13 cellular contexts compared by ENCODE assay signal in the genomic region with DNA sequence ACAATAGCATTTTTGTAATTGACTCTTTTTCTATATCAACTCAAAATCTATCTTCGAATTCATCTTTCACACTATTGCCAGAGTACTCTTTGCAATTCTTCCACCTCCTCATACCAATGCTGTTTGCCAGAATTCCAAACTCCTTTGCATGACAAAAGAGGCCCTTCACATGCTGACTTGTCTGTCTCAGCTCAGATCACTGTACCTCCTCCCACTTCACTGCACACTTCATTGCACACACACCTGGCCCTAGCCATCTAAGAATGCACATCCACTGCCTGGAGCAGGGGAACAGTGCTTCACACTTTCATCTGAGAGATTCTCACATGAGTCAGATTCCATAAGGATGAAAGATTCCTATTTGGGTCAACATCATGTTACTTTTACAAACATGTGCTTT. TPM values are rescaled to one million over a fixed set of nuclear protein-coding genes. Genes with fewer than 3 reads are reported as not detected.
DNase-seq lines count a peak whose midpoint lies in the region; ATAC-seq and TF ChIP-seq lines count a peak whose summit lies in the region.
"Had no signal": no experiment of that assay in that cellular context is flagged by ENCODE, and none has a peak within 500 bp of the region (broad histone marks: within the 10 kb centered on the region; RNA-seq: fewer than 3 reads in every experiment).

No MANE protein-coding gene starts in this region.

- no peak overlapping the region for H4K91ac ChIP-seq in IMR-90 (ENCODE audit: insufficient read depth, low read depth, low read length)

- no peak overlapping the region for H3K14ac ChIP-seq in IMR-90 (replicated peaks; ENCODE audit: low read depth, low read length)

- TF ChIP-seq CTCF in IMR-90 (conservative IDR thresholded peaks at IDR 0.05; ENCODE audit: low read depth, low read length) = no peak
- no peak for TF ChIP-seq CTCF in esophagus muscularis mucosa (IDR thresholded peaks at IDR 0.05)

- H3K79me1 ChIP-seq in IMR-90 (ENCODE audit: low read depth in 1 of 2, low read length in 2 of 2) = no peaks in the 10 kb centered on the region

- TF ChIP-seq POLR2A in IMR-90 (IDR thresholded peaks at IDR 0.05; ENCODE audit: low read depth, low read length) (no peak), esophagus muscularis mucosa (IDR thresholded peaks at IDR 0.05; ENCODE audit: low read depth) (no peak)

- H3K9me1 ChIP-seq in IMR-90 (ENCODE audit: insufficient read depth, low read length) = 0 out of 2 replicates have a peak, but pooled peaks cover 3% of the 10 kb centered on the region

- POLR2A ChIA-PET in IMR-90 (lab: Charles Lee; ENCODE audit: unreplicated experiment) = no interaction called here

- no peak overlapping the region for H3K9ac ChIP-seq in IMR-90 (ENCODE audit: low read depth, low read length)

- in situ Hi-C loops in IMR-90 (cut with MboI; ENCODE audit: low sequenced_read_pairs) = no loop called here
- in situ Hi-C loops in KBM-7 (cut with MboI; ENCODE audit: low pct_unique_long_range_greater_than_20kb, low sequenced_read_pairs) = no loop called here

- no peak overlapping the region for H2BK15ac ChIP-seq in IMR-90 (ENCODE audit: low read depth, low read length)

- no peak overlapping the region for H4K8ac ChIP-seq in IMR-90 (ENCODE audit: low read depth in 2 of 2, low read length in 2 of 2)

- no peak for TF ChIP-seq RAD21 in IMR-90 (IDR thresholded peaks at IDR 0.05; ENCODE audit: low read length)

- H4K20me1 ChIP-seq in IMR-90 (ENCODE audit: insufficient read depth, low read length) = no peaks in the 10 kb centered on the region; the same call in 1 of the 2 replicates

- no peaks in the 10 kb centered on the region for H3K27me3 ChIP-seq in IMR-90 (ENCODE audit: control insufficient read depth, insufficient read depth, low read length)
- no peaks in the 10 kb centered on the region for H3K27me3 ChIP-seq in esophagus muscularis mucosa
- H3K27me3 ChIP-seq: adrenal gland had no signal

- TF ChIP-seq EP300 in esophagus muscularis mucosa (IDR thresholded peaks at IDR 0.05) = no peak

- intact Hi-C loops in IMR-90 (cut with micrococcal nuclease) (no loop called here), esophagus muscularis mucosa (cut with DNase I) (no loop called here)

- no peak overlapping the region for H3K18ac ChIP-seq in IMR-90 (ENCODE audit: low read depth, low read length)

- no peak overlapping the region for H3K23ac ChIP-seq in IMR-90 (ENCODE audit: low read depth, low read length)

- CTCF ChIA-PET in IMR-90 (lab: Yijun Ruan, JAX) = no interaction called here

- H3K9me3 ChIP-seq in IMR-90 (ENCODE audit: control insufficient read depth, insufficient read depth, low read length) (no peaks in the 10 kb centered on the region), esophagus muscularis mucosa (no peaks in the 10 kb centered on the region)
- H3K9me3 ChIP-seq: adrenal gland, psoas muscle had no signal

- H3K4me1 ChIP-seq in IMR-90 (ENCODE audit: control insufficient read depth, insufficient read depth, low read length) (peaks cover 4% of the 10 kb centered on the region; the same call in 1 of the 2 replicates), esophagus muscularis mucosa (no peaks in the 10 kb centered on the region)
- H3K4me1 ChIP-seq: adrenal gland, psoas muscle had no signal

- H3K4me3 ChIP-seq in IMR-90 (ENCODE audit: insufficient read depth, low read depth, low read length) = no peak overlapping the region
- H3K4me3 ChIP-seq in esophagus muscularis mucosa = no peak overlapping the region
- H3K4me3 ChIP-seq: adrenal gland, psoas muscle had no signal

- DNase-seq in DMS53 treated with DMSO at 0.1 percent for 48 hours (lab: John Stamatoyannopoulos, UW; ENCODE audit: unreplicated experiment) (peak; percentile 65), IMR-90 (peak; percentile 31), ecto neural progenitor cell (ENCODE audit: low spot score) (peak; percentile 49), esophagus muscularis mucosa (ENCODE audit: extremely low spot score) (no peak), KBM-7 (no peak)
- DNase-seq in activated CD4-positive, alpha-beta T cell treated with anti-CD3 and anti-CD28 coated beads, Interleukin-2, amount 50 U/mL, for 48 hours = no peak
- DNase-seq: activated CD4-positive, alpha-beta memory T cell treated with anti-CD3 and anti-CD28 coated beads for 36 hours; adrenal gland; AML-193; psoas muscle; SHP77 had no signal

- H3K56ac ChIP-seq in IMR-90 (ENCODE audit: extremely low read depth, insufficient read depth, low read length) = no peak overlapping the region

- 100% methylated on average over 1 of the region's 1 CpG for WGBS in IMR-90 (ENCODE audit: extremely low coverage in 2 of 2, insufficient read length in 1 of 2), 2 experiments
- WGBS in esophagus muscularis mucosa = 100% methylated on average over 1 of the region's 1 CpG

- H3K27ac ChIP-seq in IMR-90 (ENCODE audit: insufficient read depth, low read length) = no peak overlapping the region
- no peak overlapping the region for H3K27ac ChIP-seq in esophagus muscularis mucosa (replicated peaks in 1 of 4)
- H3K27ac ChIP-seq: adrenal gland, psoas muscle had no signal

- no peaks in the 10 kb centered on the region for H3K36me3 ChIP-seq in IMR-90 (ENCODE audit: control insufficient read depth, insufficient read depth, low read length)
- no peaks in the 10 kb centered on the region for H3K36me3 ChIP-seq in esophagus muscularis mucosa
- H3K36me3 ChIP-seq: adrenal gland had no signal

- no peak overlapping the region for H4K5ac ChIP-seq in IMR-90 (ENCODE audit: low read depth, low read length)

- no peak overlapping the region for H3K4me2 ChIP-seq in IMR-90 (ENCODE audit: low read depth, low read length)

- H2BK20ac ChIP-seq in IMR-90 (ENCODE audit: low read depth, low read length) = no peak overlapping the region

- H2BK120ac ChIP-seq in IMR-90 (ENCODE audit: low read depth, low read length) = no peak overlapping the region

- no peak overlapping the region for H2AK9ac ChIP-seq in IMR-90 (replicated peaks; ENCODE audit: low read depth, low read length, poor library complexity)

- no peak overlapping the region for H2AFZ ChIP-seq in IMR-90 (replicated peaks; ENCODE audit: low read length, poor library complexity)

- no peak overlapping the region for H2BK5ac ChIP-seq in IMR-90 (ENCODE audit: low read depth, low read length, poor library complexity, severe bottlenecking)

- dilution Hi-C loops in IMR-90 (cut with HindIII; ENCODE audit: low sequenced_read_pairs, unreplicated experiment) = no loop called here

- BruUV-seq in IMR-90 (replicated peaks; lab: Mats Ljungman, UMichigan) = no TSS peak

- no peak overlapping the region for H2AK5ac ChIP-seq in IMR-90 (ENCODE audit: low read depth, low read length)

- ATAC-seq in GM21576 (IDR thresholded peaks at IDR 0.05; ENCODE audit: unreplicated experiment) (peak; percentile 70), IMR-90 (ENCODE audit: low read depth) (no peak; the same call in 1 of the 2 replicates), HG02938 (IDR thresholded peaks at IDR 0.05; ENCODE audit: unreplicated experiment) (no peak)
- ATAC-seq: psoas muscle had no signal

- no peak overlapping the region for H3K4ac ChIP-seq in IMR-90 (ENCODE audit: low read depth, low read length)

TF ChIP-seq in IMR-90, 13 proteins besides CTCF, POLR2A, EP300 and RAD21:
- no peak for TF ChIP-seq RFX5 (IDR thresholded peaks at IDR 0.05; ENCODE audit: low read depth, low read length)
- no peak for TF ChIP-seq FOS (IDR thresholded peaks at IDR 0.05; ENCODE audit: low read depth, low read length)
- no peak for TF ChIP-seq RCOR1 (IDR thresholded peaks at IDR 0.05; ENCODE audit: insufficient replicate concordance, low read length)
- no peak for TF ChIP-seq CHD1 (IDR thresholded peaks at IDR 0.05; ENCODE audit: low read depth, low read length)
- TF ChIP-seq SMC3 (IDR thresholded peaks at IDR 0.05; ENCODE audit: low read depth, low read length) = no peak
- TF ChIP-seq, protein P1, sequence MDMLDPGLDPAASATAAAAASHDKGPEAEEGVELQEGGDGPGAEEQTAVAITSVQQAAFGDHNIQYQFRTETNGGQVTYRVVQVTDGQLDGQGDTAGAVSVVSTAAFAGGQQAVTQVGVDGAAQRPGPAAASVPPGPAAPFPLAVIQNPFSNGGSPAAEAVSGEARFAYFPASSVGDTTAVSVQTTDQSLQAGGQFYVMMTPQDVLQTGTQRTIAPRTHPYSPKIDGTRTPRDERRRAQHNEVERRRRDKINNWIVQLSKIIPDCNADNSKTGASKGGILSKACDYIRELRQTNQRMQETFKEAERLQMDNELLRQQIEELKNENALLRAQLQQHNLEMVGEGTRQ (IDR thresholded peaks at IDR 0.05; ENCODE audit: low read depth, low read length) = no peak
- no peak for TF ChIP-seq MAZ (IDR thresholded peaks at IDR 0.05; ENCODE audit: borderline replicate concordance, low read depth, low read length)
- no peak for TF ChIP-seq MAFK (IDR thresholded peaks at IDR 0.05; ENCODE audit: low read depth, low read length)
- no peak for TF ChIP-seq CEBPB (IDR thresholded peaks at IDR 0.05; ENCODE audit: low read depth, low read length)
- no peak for TF ChIP-seq NFE2L2 (IDR thresholded peaks at IDR 0.05; ENCODE audit: low read depth, low read length)
- TF ChIP-seq BHLHE40 (IDR thresholded peaks at IDR 0.05; ENCODE audit: low read depth, low read length) = no peak
- no peak for TF ChIP-seq ELK1 (IDR thresholded peaks at IDR 0.05; ENCODE audit: borderline replicate concordance, low read depth, low read length)
- TF ChIP-seq MXI1 (IDR thresholded peaks at IDR 0.05; ENCODE audit: borderline replicate concordance, low read depth, low read length) = no peak

RNA-seq across cellular contexts. Expression of gene PRDM5, which starts 56.5 kb away (rescaled TPM):
- total RNA-seq in IMR-90 (2012; rRNA removed) = 10.8 and 12.8 TPM in 2 replicates
- polyA plus RNA-seq in IMR-90 (2012; rRNA removed) = 3.6 and 4.1 TPM in 2 replicates
- 1.3 and 2.1 TPM in 2 replicates for polyA plus RNA-seq in IMR-90 (2012; cell fraction: cytosol; rRNA removed)
- 1.8 and 10.7 TPM in 2 replicates for polyA plus RNA-seq in IMR-90 (2012; cell fraction: nucleus; rRNA removed; ENCODE audit: low replicate concordance)
- 10 to 100 TPM; 10.8 to 17.0 (median 15.4) TPM for total RNA-seq in esophagus muscularis mucosa

Comparison
In these comparisons a context has a peak if more than half of its experiments do, and no peak if none do; other contexts are left out.
1. DNase-seq: peak in DMS53 treated with DMSO at 0.1 percent for 48 hours (single experiment), IMR-90 (single experiment) and ecto neural progenitor cell (single experiment); none in activated CD4-positive, alpha-beta T cell treated with anti-CD3 and anti-CD28 coated beads, Interleukin-2, amount 50 U/mL, for 48 hours (0 of 2), esophagus muscularis mucosa (single experiment) and KBM-7 (single experiment).